Comparison of ENCODE assay signal across 21 cellular contexts in genomic region chr2:187364696-187365095, GRCh38.
"Had no signal": no experiment of that assay in that cellular context is flagged by ENCODE, and none has a peak within 500 bp of the region (broad histone marks: within the 10 kb centered on the region; RNA-seq: fewer than 3 reads in every experiment).

No MANE protein-coding gene starts in this region.

- H2AFZ ChIP-seq: hepatocyte had no signal

- H3K27ac ChIP-seq: coronary artery, dorsolateral prefrontal cortex, esophagus muscularis mucosa, foreskin keratinocyte, gastroesophageal sphincter, heart left ventricle, hepatocyte, left lung, lower lobe of right lung had no signal

- ATAC-seq: foreskin keratinocyte; gastroesophageal sphincter; heart left ventricle; left cardiac atrium; left lung; left ventricle myocardium superior; lower lobe of right lung; naive thymus-derived CD4-positive, alpha-beta T cell had no signal

- H3K4me3 ChIP-seq: coronary artery, dorsolateral prefrontal cortex, esophagus muscularis mucosa, gastroesophageal sphincter, heart left ventricle, hepatocyte, left lung, lower lobe of right lung had no signal

- H3K27me3 ChIP-seq: dorsolateral prefrontal cortex, esophagus muscularis mucosa, foreskin keratinocyte, gastroesophageal sphincter, heart left ventricle, hepatocyte, left lung had no signal

- H3K4me1 ChIP-seq: esophagus muscularis mucosa, foreskin keratinocyte, gastroesophageal sphincter, left lung, lower lobe of right lung had no signal

- H3K36me3 ChIP-seq: esophagus muscularis mucosa, gastroesophageal sphincter, left lung had no signal

- H3K36me3 Mint-ChIP-seq: immature natural killer cell; naive thymus-derived CD4-positive, alpha-beta T cell had no signal

- H3K27me3 Mint-ChIP-seq: naive thymus-derived CD4-positive, alpha-beta T cell had no signal

- H3K27ac Mint-ChIP-seq: immature natural killer cell; naive thymus-derived CD4-positive, alpha-beta T cell had no signal

- H3K4me2 ChIP-seq: hepatocyte had no signal

- H3K4me1 Mint-ChIP-seq: immature natural killer cell; naive thymus-derived CD4-positive, alpha-beta T cell had no signal

- H3K9me3 ChIP-seq: esophagus muscularis mucosa, gastroesophageal sphincter, heart left ventricle, left lung, lower lobe of right lung had no signal

- H3K4me3 Mint-ChIP-seq: immature natural killer cell; naive thymus-derived CD4-positive, alpha-beta T cell had no signal

- DNase-seq: dermis blood vessel endothelial cell; dorsolateral prefrontal cortex; effector CD4-positive, alpha-beta T cell; effector memory CD4-positive, alpha-beta T cell; foreskin keratinocyte; heart left ventricle; hypothalamus; immature natural killer cell; islet precursor cell; kidney; left cardiac atrium; left lung; left ventricle myocardium superior; lower lobe of right lung; mesendoderm; midbrain; naive thymus-derived CD4-positive, alpha-beta T cell had no signal
